In genomic region chr10:30902621-30903396, GRCh38 we compare ENCODE assay signal across 19 cellular contexts.
"Had no signal": no experiment of that assay in that cellular context is flagged by ENCODE, and none has a peak within 500 bp of the region (broad histone marks: within the 10 kb centered on the region; RNA-seq: fewer than 3 reads in every experiment).

No MANE protein-coding gene starts in this region.

- H3K4me1 Mint-ChIP-seq: activated CD8-positive, alpha-beta memory T cell treated with anti-CD3 and anti-CD28 coated beads, Interleukin-2, amount 10 ng/mL, durations not matched to agents 7 days and 5 days; activated naive CD8-positive, alpha-beta T cell treated with anti-CD3 and anti-CD28 coated beads, Interleukin-2, amount 50 U/mL, for 24 hours; brain had no signal

- H3K27ac Mint-ChIP-seq: activated CD8-positive, alpha-beta memory T cell treated with anti-CD3 and anti-CD28 coated beads, Interleukin-2, amount 10 ng/mL, durations not matched to agents 7 days and 5 days; activated CD8-positive, alpha-beta T cell treated with anti-CD3 and anti-CD28 coated beads for 36 hours; activated naive CD8-positive, alpha-beta T cell treated with anti-CD3 and anti-CD28 coated beads, Interleukin-2, amount 50 U/mL, for 24 hours; activated T-helper 1 cell treated with anti-CD3 and anti-CD28 coated beads, Interleukin-12 subunit alpha, Interleukin-12 subunit beta, Interleukin-2, Interleukin-4 antibody, amounts not matched to agents 30 ng/mL and 10 ng/mL and 1 ng/mL, durations not matched to agents 14 hours and 24 hours and 36 hours; brain; stimulated activated effector memory CD8-positive, alpha-beta T cell treated with anti-CD3 and anti-CD28 coated beads, Interleukin-12 subunit alpha, Interleukin-12 subunit beta, amount 100 ng/mL, for 72 hours; stimulated activated naive CD8-positive, alpha-beta T cell treated with anti-CD3 and anti-CD28 coated beads, Interleukin-15, amount 100 ng/mL, for 72 hours had no signal

- H3K27ac ChIP-seq: colonic mucosa, transverse colon had no signal

- H3K4me3 ChIP-seq: colonic mucosa, transverse colon had no signal

- H3K27me3 ChIP-seq: colonic mucosa, transverse colon had no signal

- H3K9me3 Mint-ChIP-seq: activated CD8-positive, alpha-beta T cell treated with anti-CD3 and anti-CD28 coated beads for 36 hours; stimulated activated naive CD8-positive, alpha-beta T cell treated with anti-CD3 and anti-CD28 coated beads, Interleukin-15, amount 100 ng/mL, for 72 hours had no signal

- H3K36me3 ChIP-seq: colonic mucosa, transverse colon had no signal

- H3K27me3 Mint-ChIP-seq: activated CD8-positive, alpha-beta memory T cell treated with anti-CD3 and anti-CD28 coated beads, Interleukin-2, amount 10 ng/mL, durations not matched to agents 7 days and 5 days; activated CD8-positive, alpha-beta T cell treated with anti-CD3 and anti-CD28 coated beads for 36 hours; activated naive CD8-positive, alpha-beta T cell treated with anti-CD3 and anti-CD28 coated beads, Interleukin-2, amount 50 U/mL, for 24 hours; brain; stimulated activated naive CD8-positive, alpha-beta T cell treated with anti-CD3 and anti-CD28 coated beads, Interleukin-15, amount 100 ng/mL, for 72 hours had no signal

- H3K9me3 ChIP-seq: colonic mucosa, transverse colon had no signal

- ATAC-seq: activated CD8-positive, alpha-beta memory T cell treated with anti-CD3 and anti-CD28 coated beads, Interleukin-2, amount 10 ng/mL, durations not matched to agents 7 days and 5 days; activated CD8-positive, alpha-beta T cell treated with anti-CD3 and anti-CD28 coated beads for 36 hours; activated naive CD8-positive, alpha-beta T cell treated with anti-CD3 and anti-CD28 coated beads, Interleukin-2, amount 50 U/mL, for 24 hours; left lobe of liver; SK-N-SH treated with all-trans-retinoic acid at 6 μM for 48 hours; stimulated activated effector memory CD8-positive, alpha-beta T cell treated with anti-CD3 and anti-CD28 coated beads, Interleukin-12 subunit alpha, Interleukin-12 subunit beta, amount 100 ng/mL, for 72 hours; stimulated activated naive CD8-positive, alpha-beta T cell treated with anti-CD3 and anti-CD28 coated beads, Interleukin-15, amount 100 ng/mL, for 72 hours had no signal

- H3K4me3 Mint-ChIP-seq: activated CD8-positive, alpha-beta memory T cell treated with anti-CD3 and anti-CD28 coated beads, Interleukin-2, amount 10 ng/mL, durations not matched to agents 7 days and 5 days; activated CD8-positive, alpha-beta T cell treated with anti-CD3 and anti-CD28 coated beads for 36 hours; activated naive CD8-positive, alpha-beta T cell treated with anti-CD3 and anti-CD28 coated beads, Interleukin-2, amount 50 U/mL, for 24 hours; activated T-helper 1 cell treated with anti-CD3 and anti-CD28 coated beads, Interleukin-12 subunit alpha, Interleukin-12 subunit beta, Interleukin-2, Interleukin-4 antibody, amounts not matched to agents 30 ng/mL and 10 ng/mL and 1 ng/mL, durations not matched to agents 14 hours and 24 hours and 36 hours; brain; stimulated activated effector memory CD8-positive, alpha-beta T cell treated with anti-CD3 and anti-CD28 coated beads, Interleukin-12 subunit alpha, Interleukin-12 subunit beta, amount 100 ng/mL, for 72 hours; stimulated activated naive CD8-positive, alpha-beta T cell treated with anti-CD3 and anti-CD28 coated beads, Interleukin-15, amount 100 ng/mL, for 72 hours had no signal

- DNase-seq: activated CD4-positive, alpha-beta T cell treated with anti-CD3 and anti-CD28 coated beads for 48 hours; activated CD8-positive, alpha-beta memory T cell treated with anti-CD3 and anti-CD28 coated beads, Interleukin-2, amount 10 ng/mL, durations not matched to agents 7 days and 5 days; activated CD8-positive, alpha-beta T cell treated with anti-CD3 and anti-CD28 coated beads for 36 hours; activated gamma-delta T cell; activated naive CD4-positive, alpha-beta T cell treated with anti-CD3 and anti-CD28 coated beads, Interleukin-2, amount 50 U/mL, for 16 hours; activated naive CD8-positive, alpha-beta T cell treated with anti-CD3 and anti-CD28 coated beads, Interleukin-2, amount 50 U/mL, for 24 hours; activated T-cell treated with anti-CD3 and anti-CD28 coated beads for 4 hours; central memory CD4-positive, alpha-beta T cell; colonic mucosa; occipital lobe; retina; stimulated activated CD4-positive, alpha-beta T cell treated with anti-CD3 and anti-CD28 coated beads, Interleukin-1b, Interleukin-23, amount 100 ng/mL, for 48 hours; stimulated activated naive CD8-positive, alpha-beta T cell treated with anti-CD3 and anti-CD28 coated beads, Interleukin-15, amount 100 ng/mL, for 72 hours; transverse colon had no signal

- H3K4me1 ChIP-seq: colonic mucosa, transverse colon had no signal
